In genomic region chr4:57053508-57053907, GRCh38 we compare ENCODE assay signal across 18 cellular contexts. TPM values are rescaled to one million over a fixed set of nuclear protein-coding genes. Genes with fewer than 3 reads are reported as not detected.
DNase-seq lines count a peak whose midpoint lies in the region; ATAC-seq and TF ChIP-seq lines count a peak whose summit lies in the region.
"Had no signal": no experiment of that assay in that cellular context is flagged by ENCODE, and none has a peak within 500 bp of the region (broad histone marks: within the 10 kb centered on the region; RNA-seq: fewer than 3 reads in every experiment).

No MANE protein-coding gene starts in this region.

- no peak overlapping the region for H3K14ac ChIP-seq in mesenchymal stem cell (ENCODE audit: low read length in 2 of 2)

- peak overlapping the region; percentile 3 for H2BK5ac ChIP-seq in mesenchymal stem cell (ENCODE audit: low read depth, low read length, poor library complexity, severe bottlenecking)

- POLR2A ChIA-PET in activated CD4-positive, alpha-beta T cell treated with anti-CD3 and anti-CD28 coated beads for 36 hours (lab: Charles Lee): no interaction called here

- H3K79me2 ChIP-seq in hepatocyte: no peaks in the 10 kb centered on the region

- H3K4me3 ChIP-seq in mesenchymal stem cell (ENCODE audit: insufficient read depth in 1 of 2, low read depth in 1 of 2, low read length in 2 of 2) (no peak overlapping the region), hepatocyte (no peak overlapping the region)
- H3K4me3 ChIP-seq: cardiac muscle cell, SK-N-MC, vagina had no signal

- H3K36me3 Mint-ChIP-seq in mesothelial cell of epicardium: no peaks in the 10 kb centered on the region
- no peaks in the 10 kb centered on the region for H3K36me3 Mint-ChIP-seq in activated CD4-positive, alpha-beta T cell treated with anti-CD3 and anti-CD28 coated beads for 36 hours (ENCODE audit: low read depth)
- H3K36me3 Mint-ChIP-seq: stimulated activated effector memory CD8-positive, alpha-beta T cell treated with anti-CD3 and anti-CD28 coated beads, Interleukin-12 subunit alpha, Interleukin-12 subunit beta, amount 100 ng/mL, for 72 hours had no signal

- no peaks in the 10 kb centered on the region for H3K79me1 ChIP-seq in mesenchymal stem cell (replicated peaks; ENCODE audit: low read length, poor library complexity, severe bottlenecking)

- peak overlapping the region in 1 of 2 experiments; percentile 42 for H3K18ac ChIP-seq in mesenchymal stem cell (ENCODE audit: low read depth in 1 of 2, low read length in 2 of 2)

- no peak overlapping the region for H3K4me2 ChIP-seq in mesenchymal stem cell (ENCODE audit: low read length, poor library complexity, severe bottlenecking)
- H3K4me2 ChIP-seq in hepatocyte: no peak overlapping the region

- H4K91ac ChIP-seq in mesenchymal stem cell (ENCODE audit: low read length): no peak overlapping the region

- H3K4ac ChIP-seq in mesenchymal stem cell (ENCODE audit: low read depth in 1 of 2, low read length in 2 of 2): peak overlapping the region in 1 of 2 experiments; percentile 6

- H3K9me2 ChIP-seq in hepatocyte (replicated peaks; ENCODE audit: insufficient read depth): no peaks in the 10 kb centered on the region

- no peak overlapping the region for H3K23ac ChIP-seq in mesenchymal stem cell (ENCODE audit: low read length in 2 of 2)

- no peak overlapping the region for H2BK120ac ChIP-seq in mesenchymal stem cell (ENCODE audit: low read depth, low read length)

- intact Hi-C loops in activated CD4-positive, alpha-beta T cell treated with anti-CD3 and anti-CD28 coated beads for 36 hours (cut with DNase I, micrococcal nuclease): no loop called here

- WGBS in mesenchymal stem cell: 69% methylated on average over 3 of the region's 5 CpGs
- 73% methylated on average over 5 of the region's 5 CpGs for WGBS in hepatocyte (ENCODE audit: low lambda C conversion rate, missing lambda C conversion rate)

- no peak overlapping the region for H3K27ac Mint-ChIP-seq in mesothelial cell of epicardium
- H3K27ac Mint-ChIP-seq in activated CD4-positive, alpha-beta T cell treated with anti-CD3 and anti-CD28 coated beads for 36 hours: no peak overlapping the region
- H3K27ac Mint-ChIP-seq: stimulated activated effector memory CD8-positive, alpha-beta T cell treated with anti-CD3 and anti-CD28 coated beads, Interleukin-12 subunit alpha, Interleukin-12 subunit beta, amount 100 ng/mL, for 72 hours had no signal

- H3K27ac ChIP-seq in mesenchymal stem cell (ENCODE audit: low read length, poor library complexity, severe bottlenecking) (peak overlapping the region; percentile 77), hepatocyte (no peak overlapping the region)
- H3K27ac ChIP-seq: cardiac muscle cell, SK-N-MC, vagina had no signal

- H3K4me3 Mint-ChIP-seq in mesothelial cell of epicardium: no peak overlapping the region
- H3K4me3 Mint-ChIP-seq in activated CD4-positive, alpha-beta T cell treated with anti-CD3 and anti-CD28 coated beads for 36 hours: no peak overlapping the region
- H3K4me3 Mint-ChIP-seq: stimulated activated effector memory CD8-positive, alpha-beta T cell treated with anti-CD3 and anti-CD28 coated beads, Interleukin-12 subunit alpha, Interleukin-12 subunit beta, amount 100 ng/mL, for 72 hours had no signal

- H4K20me1 ChIP-seq in hepatocyte (ENCODE audit: insufficient read depth, poor library complexity, severe bottlenecking): no peaks in the 10 kb centered on the region

- peak overlapping the region; percentile 10 to 50 for H2BK12ac ChIP-seq in mesenchymal stem cell (ENCODE audit: low read length in 2 of 2)

- H2AFZ ChIP-seq in mesenchymal stem cell (ENCODE audit: low read depth, low read length): no peak overlapping the region
- H2AFZ ChIP-seq in hepatocyte: no peak overlapping the region

- H3K36me3 ChIP-seq in mesenchymal stem cell (ENCODE audit: control insufficient read depth in 1 of 2, insufficient read depth in 2 of 2, low read depth in 1 of 2, low read length in 2 of 2) (peaks cover 0 to 46% of the 10 kb centered on the region in 2 experiments), hepatocyte (replicated peaks; ENCODE audit: insufficient read depth, low read depth) (no peaks in the 10 kb centered on the region)
- H3K36me3 ChIP-seq: cardiac muscle cell, vagina had no signal

- ATAC-seq in activated CD4-positive, alpha-beta T cell treated with anti-CD3 and anti-CD28 coated beads for 36 hours: no peak
- ATAC-seq: sciatic nerve; stimulated activated effector memory CD8-positive, alpha-beta T cell treated with anti-CD3 and anti-CD28 coated beads, Interleukin-12 subunit alpha, Interleukin-12 subunit beta, amount 100 ng/mL, for 72 hours had no signal

- CTCF ChIA-PET in activated CD4-positive, alpha-beta T cell treated with anti-CD3 and anti-CD28 coated beads for 36 hours (lab: Charles Lee): no interaction called here

- H3K9me3 Mint-ChIP-seq in mesothelial cell of epicardium: no peaks in the 10 kb centered on the region
- H3K9me3 Mint-ChIP-seq in activated CD4-positive, alpha-beta T cell treated with anti-CD3 and anti-CD28 coated beads for 36 hours (ENCODE audit: low read depth): no peaks in the 10 kb centered on the region
- H3K9me3 Mint-ChIP-seq: stimulated activated effector memory CD8-positive, alpha-beta T cell treated with anti-CD3 and anti-CD28 coated beads, Interleukin-12 subunit alpha, Interleukin-12 subunit beta, amount 100 ng/mL, for 72 hours had no signal

- H3K27me3 ChIP-seq in mesenchymal stem cell (ENCODE audit: control insufficient read depth in 1 of 2, insufficient read depth in 1 of 2, low read length in 2 of 2) (peaks cover 0 to 28% of the 10 kb centered on the region in 2 experiments), hepatocyte (no peaks in the 10 kb centered on the region)
- H3K27me3 ChIP-seq: cardiac muscle cell, vagina had no signal

- H4K8ac ChIP-seq in mesenchymal stem cell (ENCODE audit: low read length): peak overlapping the region; percentile 49

- DNase-seq in A172 (ENCODE audit: low spot score) (peak; percentile 62), M059J (ENCODE audit: low read depth) (peak; percentile 45), dermis blood vessel endothelial cell (peak; percentile 42), mesenchymal stem cell (peak; percentile 79), hepatocyte (ENCODE audit: low spot score) (no peak), C1 segment of cervical spinal cord (lab: John Stamatoyannopoulos, UW) (no peak), mesothelial cell of epicardium (ENCODE audit: low spot score in 2 of 2, unreplicated experiment in 2 of 2) (no peak)
- DNase-seq in activated CD4-positive, alpha-beta T cell treated with anti-CD3 and anti-CD28 coated beads for 36 hours: no peak
- DNase-seq: activated CD8-positive, alpha-beta memory T cell treated with anti-CD3 and anti-CD28 coated beads for 24 hours; activated gamma-delta T cell; Calu3; head of caudate nucleus; NCI-H1092 had no signal

- H3K4me1 ChIP-seq in mesenchymal stem cell (ENCODE audit: control insufficient read depth, insufficient read depth, low read depth, low read length): peaks cover 18% of the 10 kb centered on the region
- peaks cover 7% of the 10 kb centered on the region for H3K4me1 ChIP-seq in hepatocyte (ENCODE audit: insufficient read depth)

- H3K4me1 Mint-ChIP-seq in mesothelial cell of epicardium: peaks cover 18% of the 10 kb centered on the region
- no peaks in the 10 kb centered on the region for H3K4me1 Mint-ChIP-seq in activated CD4-positive, alpha-beta T cell treated with anti-CD3 and anti-CD28 coated beads for 36 hours
- H3K4me1 Mint-ChIP-seq: stimulated activated effector memory CD8-positive, alpha-beta T cell treated with anti-CD3 and anti-CD28 coated beads, Interleukin-12 subunit alpha, Interleukin-12 subunit beta, amount 100 ng/mL, for 72 hours had no signal

- H3K9me3 ChIP-seq in mesenchymal stem cell (ENCODE audit: control insufficient read depth, low read length): no peaks in the 10 kb centered on the region
- no peaks in the 10 kb centered on the region for H3K9me3 ChIP-seq in hepatocyte (ENCODE audit: low read depth)
- H3K9me3 ChIP-seq: vagina had no signal

- TF ChIP-seq CTCF in hepatocyte (IDR thresholded peaks at IDR 0.05; ENCODE audit: poor library complexity): no peak
- TF ChIP-seq CTCF in mesothelial cell of epicardium (IDR thresholded peaks at IDR 0.05; ENCODE audit: unreplicated experiment): no peak

- no peak overlapping the region for H2AK5ac ChIP-seq in mesenchymal stem cell (ENCODE audit: low read length, severe bottlenecking)

- peaks cover 4% of the 10 kb centered on the region for H3K27me3 Mint-ChIP-seq in mesothelial cell of epicardium (ENCODE audit: low read depth)
- peaks cover 17% of the 10 kb centered on the region for H3K27me3 Mint-ChIP-seq in activated CD4-positive, alpha-beta T cell treated with anti-CD3 and anti-CD28 coated beads for 36 hours

- no peak overlapping the region for H2BK15ac ChIP-seq in mesenchymal stem cell (ENCODE audit: low read depth, poor library complexity, severe bottlenecking)

- no peak overlapping the region for H3K9ac ChIP-seq in mesenchymal stem cell (ENCODE audit: low read length)

RNA-seq across cellular contexts. Expression of gene IGFBP7, which starts 56.7 kb away (rescaled TPM):
- 287 and 293 TPM in 2 replicates for total RNA-seq in A172 (2014; rRNA removed; shearing (Covaris generic))
- 127 and 145 TPM in 2 replicates for total RNA-seq in M059J (2014; rRNA removed; shearing (Covaris generic))
- total RNA-seq in dermis blood vessel endothelial cell (1,318 and 2,129 TPM in 2 replicates), hepatocyte (73.4 and 74.0 TPM in 2 replicates), mesothelial cell of epicardium (98.5 to 114 TPM (median 107 TPM) in 3 replicates)
- polyA plus RNA-seq in mesenchymal stem cell (2013, experiment 1 of 2): 2,552 TPM
- polyA plus RNA-seq in mesenchymal stem cell (2013, experiment 2 of 2): 3,066 TPM
- polyA plus RNA-seq in hepatocyte: 122 and 129 TPM in 2 replicates
- not detected for total RNA-seq in activated CD4-positive, alpha-beta T cell treated with anti-CD3 and anti-CD28 coated beads for 36 hours

Comparison
In these comparisons a context has a peak if more than half of its experiments do, and no peak if none do; other contexts are left out.
1. DNase-seq: peak in A172 (single experiment), M059J (single experiment), dermis blood vessel endothelial cell (single experiment) and mesenchymal stem cell (single experiment); none in hepatocyte (single experiment), C1 segment of cervical spinal cord (0 of 14), mesothelial cell of epicardium (0 of 2) and activated CD4-positive, alpha-beta T cell treated with anti-CD3 and anti-CD28 coated beads for 36 hours (single experiment).
2. RNA of gene IGFBP7, which starts 56.7 kb away (total RNA-seq): 1,318 to 2,129 TPM in dermis blood vessel endothelial cell, 287 to 293 TPM in A172, 127 to 145 TPM in M059J, 98.5 to 114 TPM in mesothelial cell of epicardium and 73.4 to 74.0 TPM in hepatocyte; not detected in activated CD4-positive, alpha-beta T cell treated with anti-CD3 and anti-CD28 coated beads for 36 hours; every median in the first group is over 10 times any median in the second.